ENCODE assay signal across 22 cellular contexts in the genomic region with DNA sequence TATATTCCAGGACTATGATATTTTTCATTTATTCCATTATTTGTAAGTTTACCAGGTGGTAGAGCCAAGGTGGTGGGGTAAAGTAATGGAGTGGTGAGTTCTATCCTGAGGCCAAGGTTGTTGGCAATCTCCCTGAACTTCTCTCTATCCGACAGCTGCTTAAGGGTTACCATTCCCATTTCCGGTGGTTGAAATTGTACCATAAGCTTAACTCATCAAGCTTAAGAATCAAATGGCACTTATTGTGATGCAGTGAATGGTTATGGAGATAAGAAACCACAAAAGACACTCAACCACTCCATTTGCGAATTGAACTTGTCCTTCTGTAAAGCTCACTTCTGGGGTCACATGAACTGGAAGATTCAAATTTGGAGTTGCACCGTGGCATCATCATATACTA.
"Had no signal": no experiment of that assay in that cellular context is flagged by ENCODE, and none has a peak within 500 bp of the region (broad histone marks: within the 10 kb centered on the region; RNA-seq: fewer than 3 reads in every experiment).

No MANE protein-coding gene starts in this region.

- H3K4me3 ChIP-seq: gastrocnemius medialis, hepatocyte, spleen, transverse colon had no signal

- H3K4me1 ChIP-seq: spleen, transverse colon had no signal

- H3K36me3 ChIP-seq: gastrocnemius medialis, spleen, transverse colon had no signal

- H3K9me3 ChIP-seq: gastrocnemius medialis, spleen, transverse colon had no signal

- DNase-seq: activated CD4-positive, alpha-beta memory T cell treated with anti-CD3 and anti-CD28 coated beads, Interleukin-2, amount 10 ng/mL, durations not matched to agents 7 days and 5 days; activated CD4-positive, alpha-beta T cell treated with anti-CD3 and anti-CD28 coated beads, Interleukin-2, amount 10 ng/mL, durations not matched to agents 7 days and 5 days; activated CD4-positive, CD25-positive, alpha-beta regulatory T cell treated with anti-CD3 and anti-CD28 coated beads, Interleukin-2, amount 50 U/mL, for 72 hours; activated CD8-positive, alpha-beta memory T cell treated with anti-CD3 and anti-CD28 coated beads, Interleukin-2, amount 50 U/mL, for 48 hours; activated gamma-delta T cell; activated naive CD4-positive, alpha-beta T cell treated with anti-CD3 and anti-CD28 coated beads, Interleukin-2, amount 10 ng/mL, durations not matched to agents 7 days and 5 days; activated T-cell treated with anti-CD3 and anti-CD28 coated beads, Interleukin-2, amount 50 U/mL, for 24 hours; amniotic stem cell; caudate nucleus; cortex of kidney; effector memory CD8-positive, alpha-beta T cell; erythroblast; gastrocnemius medialis; glutamatergic neuron; left cardiac atrium; left ventricle myocardium superior; posterior cingulate gyrus; right cardiac atrium; spleen; stimulated activated naive CD4-positive, alpha-beta T cell treated with Interleukin-2 at 50 U/mL for 16 hours; transverse colon had no signal

- H3K27ac ChIP-seq: gastrocnemius medialis, hepatocyte, spleen, transverse colon had no signal

- H3K27me3 ChIP-seq: gastrocnemius medialis, transverse colon had no signal
